ENCODE assay signal across 1 cellular context in genomic region chr5:171323806-171324632, GRCh38.
TF ChIP-seq lines count a peak whose summit lies in the region.

No MANE protein-coding gene starts in this region.

TF ChIP-seq in WTC11, 78 proteins besides CTCF, POLR2A, EP300 and RAD21:
- no peak for TF ChIP-seq ZBTB43 (CRISPR knock-in tag; IDR thresholded peaks at IDR 0.05)
- TF ChIP-seq MAX (CRISPR knock-in tag; IDR thresholded peaks at IDR 0.05) = peak; percentile 21; the same call in 1 of the 2 replicates
- no peak for TF ChIP-seq ZNF416 (CRISPR knock-in tag; IDR thresholded peaks at IDR 0.05)
- TF ChIP-seq NR2C2 (CRISPR knock-in tag; IDR thresholded peaks at IDR 0.05) = no peak
- TF ChIP-seq TEAD1 (CRISPR knock-in tag; IDR thresholded peaks at IDR 0.05) = no peak
- no peak for TF ChIP-seq SP1 (CRISPR knock-in tag; conservative IDR thresholded peaks at IDR 0.05)
- TF ChIP-seq FOXJ3 (CRISPR knock-in tag; IDR thresholded peaks at IDR 0.05; ENCODE audit: borderline replicate concordance) = no peak
